Comparison of ENCODE assay signal across 7 cellular contexts in genomic region chr12:26400627-26401026, GRCh38.
"Had no signal": no experiment of that assay in that cellular context is flagged by ENCODE, and none has a peak within 500 bp of the region (broad histone marks: within the 10 kb centered on the region; RNA-seq: fewer than 3 reads in every experiment).

No MANE protein-coding gene starts in this region.

- DNase-seq: Karpas-422, KBM-7, KG1 had no signal

- H3K4me3 ChIP-seq: K562 had no signal

- H3K4me2 ChIP-seq: KMS-11 had no signal

- FAIRE-seq: HTR-8/SVneo, K562 had no signal

- H3K27ac ChIP-seq: HL-60, KMS-11 had no signal

- ATAC-seq: K562 had no signal

- H3K9ac ChIP-seq: KMS-11 had no signal
